Comparison of ENCODE assay signal across 8 cellular contexts in genomic region chr5:112860929-112861637, GRCh38. TPM values are rescaled to one million over a fixed set of nuclear protein-coding genes. Genes with fewer than 3 reads are reported as not detected.
DNase-seq lines count a peak whose midpoint lies in the region; ATAC-seq and TF ChIP-seq lines count a peak whose summit lies in the region.

SRP19 (plus strand) TSS chr5:112861287; CDS start chr5:112861377, 90 bp downstream.

- H3K4ac ChIP-seq in H9 (ENCODE audit: low read depth, low read length), result no peak within 1 kb of the TSS

- no peak for TF ChIP-seq CTCF in H9 (conservative IDR thresholded peaks at IDR 0.05)
- TF ChIP-seq CTCF in nephron progenitor cell (IDR thresholded peaks at IDR 0.05), result no peak

- peaks cover 17% of the 10 kb centered on the region; the same call in 1 of the 2 replicates for H3K79me2 ChIP-seq in H9 (ENCODE audit: insufficient read depth, low read length)

- H3K36me3 ChIP-seq in ES-I3 (ENCODE audit: insufficient read depth, low read length), result peaks cover 18% of the 10 kb centered on the region
- H3K36me3 ChIP-seq in MG63, result peaks cover 36% of the 10 kb centered on the region

- no peak within 1 kb of the TSS for H2BK15ac ChIP-seq in H9 (ENCODE audit: low read depth, low read length)

- ATAC-seq in stimulated activated naive CD8-positive, alpha-beta T cell treated with anti-CD3 and anti-CD28 coated beads, Interleukin-15, amount 100 ng/mL, for 72 hours, result peak; percentile 96

- peak within 1 kb of the TSS; percentile 80 for H3K9ac ChIP-seq in ES-I3 (ENCODE audit: low read depth, low read length)
- H3K9ac ChIP-seq in H9 (ENCODE audit: extremely low read depth, insufficient read length, low read length), result peak within 1 kb of the TSS; percentile 97

- H3T11ph ChIP-seq in H9 (ENCODE audit: low read length), result no peak within 1 kb of the TSS

- H3K4me3 ChIP-seq in MG63, result peak within 1 kb of the TSS; percentile 88

- no peak within 1 kb of the TSS for H4K8ac ChIP-seq in H9 (replicated peaks; ENCODE audit: insufficient read length, low read depth, low read length)

- no peak within 1 kb of the TSS for H2BK20ac ChIP-seq in H9 (ENCODE audit: low read depth, low read length, poor library complexity, severe bottlenecking)

- peaks cover 24 to 40% (median 25%) of the 10 kb centered on the region in 3 experiments for H3K36me3 Mint-ChIP-seq in H9 (ENCODE audit: insufficient read depth in 1 of 3, low read depth in 3 of 3)
- peaks cover 20% of the 10 kb centered on the region for H3K36me3 Mint-ChIP-seq in nephron progenitor cell (ENCODE audit: low read depth)

- H3K9me3 ChIP-seq in ES-I3 (ENCODE audit: control insufficient read depth, insufficient read depth, low read length), result no peaks in the 10 kb centered on the region
- H3K9me3 ChIP-seq in H9 (ENCODE audit: control insufficient read depth, low read depth, low read length), result no peaks in the 10 kb centered on the region
- no peaks in the 10 kb centered on the region for H3K9me3 ChIP-seq in MG63

- H3K23me2 ChIP-seq in H9 (ENCODE audit: insufficient read length, low read depth, low read length, poor library complexity, severe bottlenecking), result peaks cover 4% of the 10 kb centered on the region

- peaks cover 29% of the 10 kb centered on the region for H3K27me3 Mint-ChIP-seq in H9 (ENCODE audit: low read depth)
- peaks cover 27% of the 10 kb centered on the region for H3K27me3 Mint-ChIP-seq in nephron progenitor cell (ENCODE audit: low read depth, poor library complexity)
- H3K27me3 Mint-ChIP-seq in stimulated activated naive CD8-positive, alpha-beta T cell treated with anti-CD3 and anti-CD28 coated beads, Interleukin-15, amount 100 ng/mL, for 72 hours, result peaks cover 20% of the 10 kb centered on the region

- H3K27ac Mint-ChIP-seq in H9, result peak within 1 kb of the TSS; percentile 87 to 99 (median 98)
- H3K27ac Mint-ChIP-seq in nephron progenitor cell, result peak within 1 kb of the TSS; percentile 96
- peak within 1 kb of the TSS; percentile 98 to 99 for H3K27ac Mint-ChIP-seq in stimulated activated naive CD8-positive, alpha-beta T cell treated with anti-CD3 and anti-CD28 coated beads, Interleukin-15, amount 100 ng/mL, for 72 hours

- peak within 1 kb of the TSS; percentile 20 for H4K5ac ChIP-seq in H9 (ENCODE audit: insufficient read length, low read depth, low read length)

- H3K79me1 ChIP-seq in H9 (ENCODE audit: insufficient read depth, low read depth, low read length, poor library complexity, severe bottlenecking), result peaks cover 3% of the 10 kb centered on the region

- H2BK12ac ChIP-seq in H9 (ENCODE audit: insufficient read length, low read depth, low read length), result no peak within 1 kb of the TSS

- no peak within 1 kb of the TSS for H4K91ac ChIP-seq in H9 (ENCODE audit: insufficient read length, low read depth, low read length)

- H3K4me2 ChIP-seq in H9 (ENCODE audit: insufficient read depth, insufficient read length, low read length), result peak within 1 kb of the TSS; percentile 60

- peaks cover 0 to 4% of the 10 kb centered on the region in 2 experiments; a peak in 2 of 5 replicates for H3K9me3 Mint-ChIP-seq in H9
- peaks cover 14% of the 10 kb centered on the region for H3K9me3 Mint-ChIP-seq in nephron progenitor cell
- H3K9me3 Mint-ChIP-seq in stimulated activated naive CD8-positive, alpha-beta T cell treated with anti-CD3 and anti-CD28 coated beads, Interleukin-15, amount 100 ng/mL, for 72 hours, result no peaks in the 10 kb centered on the region

- H2AK5ac ChIP-seq in H9 (ENCODE audit: insufficient read length, low read length), result no peak within 1 kb of the TSS

- H2AFZ ChIP-seq in H9 (ENCODE audit: low read length), result no peak within 1 kb of the TSS

- H2BK120ac ChIP-seq in H9 (ENCODE audit: low read depth, low read length, poor library complexity, severe bottlenecking), result no peak within 1 kb of the TSS

- 0 out of 2 replicates have a peak within 1 kb of the TSS, but pooled peaks have one; percentile 21 for H3K14ac ChIP-seq in H9 (ENCODE audit: insufficient read depth, low read length)

- no peak within 1 kb of the TSS for H2BK5ac ChIP-seq in H9 (ENCODE audit: insufficient read length, low read length)

- no CpG with 5 or more reads among the region's 47 CpGs for WGBS in H9 (ENCODE audit: extremely low coverage, insufficient read length, low lambda C conversion rate)

- no peak within 1 kb of the TSS for H3K23ac ChIP-seq in H9 (ENCODE audit: insufficient read length, low read depth, low read length)

- no peak within 1 kb of the TSS for H3K27ac ChIP-seq in H9 (ENCODE audit: insufficient read length, low read depth, low read length)

- H3K27me3 ChIP-seq in H9 (ENCODE audit: insufficient read depth, low read length) (no peaks in the 10 kb centered on the region), MG63 (peaks cover 3% of the 10 kb centered on the region; the same call in 1 of the 2 replicates)

- H3K4me1 ChIP-seq in ES-I3 (ENCODE audit: insufficient read depth, low read length) (peaks cover 10% of the 10 kb centered on the region; the same call in 1 of the 2 replicates), H9 (ENCODE audit: insufficient read depth, low read length) (no peaks in the 10 kb centered on the region)

- H4K20me1 ChIP-seq in H9 (ENCODE audit: control insufficient read depth, insufficient read depth, insufficient read length), result no peaks in the 10 kb centered on the region

- H3K18ac ChIP-seq in H9 (ENCODE audit: insufficient read length, low read depth, low read length), result peak within 1 kb of the TSS; percentile 80

- no peak within 1 kb of the TSS for H3K56ac ChIP-seq in H9 (ENCODE audit: insufficient read length, low read depth, low read length)

- DNase-seq in H9 (peak; percentile 96), MG63 (peak; percentile 98), SHP77 treated with DMSO at 0.1 percent for 48 hours (lab: John Stamatoyannopoulos, UW) (peak; percentile 88), fibroblast of the conjunctiva (ENCODE audit: low read depth) (peak; percentile 94), nephron progenitor cell (peak; percentile 84)
- peak; percentile 97 for DNase-seq in activated effector memory CD4-positive, alpha-beta T cell treated with anti-CD3 and anti-CD28 coated beads, Interleukin-2, amount 50 U/mL, for 16 hours
- DNase-seq in stimulated activated naive CD8-positive, alpha-beta T cell treated with anti-CD3 and anti-CD28 coated beads, Interleukin-15, amount 100 ng/mL, for 72 hours, result peak; percentile 86 to 90

- H3K4me3 Mint-ChIP-seq in H9, result peak within 1 kb of the TSS; percentile 95 to 97
- H3K4me3 Mint-ChIP-seq in nephron progenitor cell, result peak within 1 kb of the TSS; percentile 98
- H3K4me3 Mint-ChIP-seq in stimulated activated naive CD8-positive, alpha-beta T cell treated with anti-CD3 and anti-CD28 coated beads, Interleukin-15, amount 100 ng/mL, for 72 hours, result peak within 1 kb of the TSS; percentile 90 to 91

- H3K4me1 Mint-ChIP-seq in H9 (peaks cover 13 to 19% of the 10 kb centered on the region in 2 experiments), nephron progenitor cell (peaks cover 30% of the 10 kb centered on the region)
- H3K4me1 Mint-ChIP-seq in stimulated activated naive CD8-positive, alpha-beta T cell treated with anti-CD3 and anti-CD28 coated beads, Interleukin-15, amount 100 ng/mL, for 72 hours, result peaks cover 28% of the 10 kb centered on the region

RNA-seq across cellular contexts. Expression of gene SRP19, which starts in this region (rescaled TPM):
- total RNA-seq in H9 (2021), result 78.9 and 82.5 TPM in 2 replicates
- total RNA-seq in MG63 (2014; rRNA removed; shearing (Covaris generic); ENCODE audit: low replicate concordance), result 90.4 and 208 TPM in 2 replicates
